ENCODE assay signal across 8 cellular contexts in genomic region chr1:42035830-42036604, GRCh38.
DNase-seq lines count a peak whose midpoint lies in the region; ATAC-seq and TF ChIP-seq lines count a peak whose summit lies in the region.

No MANE protein-coding gene starts in this region.

- H3K36me3 ChIP-seq in right atrium auricular region (no peaks in the 10 kb centered on the region), prostate gland (no peaks in the 10 kb centered on the region), urinary bladder (ENCODE audit: insufficient read depth) (no peaks in the 10 kb centered on the region)

- H3K9me3 ChIP-seq in right atrium auricular region (no peaks in the 10 kb centered on the region), prostate gland (no peaks in the 10 kb centered on the region)

- TF ChIP-seq POLR2A in prostate gland (IDR thresholded peaks at IDR 0.05): peak; percentile 46

- H3K27me3 ChIP-seq in right atrium auricular region (no peaks in the 10 kb centered on the region), prostate gland (replicated peaks; ENCODE audit: insufficient read depth) (no peaks in the 10 kb centered on the region)

- intact Hi-C loops in prostate gland (cut with DNase I): loop anchor here (5.0 to 10.0 kb wide), 2 partner anchors 139 to 374 kb away; no protein-coding TSS in a partner anchor

- H3K4me3 ChIP-seq in right atrium auricular region (peak overlapping the region; percentile 59 to 89), prostate gland (peak overlapping the region; percentile 70 to 96), urinary bladder (ENCODE audit: low read depth, low read length) (peak overlapping the region; percentile 84)

- peak overlapping the region; percentile 63 to 84 for H3K27ac ChIP-seq in right atrium auricular region
- H3K27ac ChIP-seq in prostate gland: peak overlapping the region; percentile 78 to 85
- peak overlapping the region; percentile 29 for H3K27ac ChIP-seq in urinary bladder (ENCODE audit: low read depth)

- DNase-seq in NCI-H1436 treated with DMSO at 0.1 percent for 48 hours (lab: John Stamatoyannopoulos, UW) (peak; percentile 59), T-helper 1 cell (peak; percentile 94 to 98 (median 97)), amygdala (lab: John Stamatoyannopoulos, UW) (peak; percentile 33 to 97 (median 90)), right atrium auricular region (ENCODE audit: low spot score) (peak; percentile 95), prostate gland (ENCODE audit: low spot score) (peak; percentile 95)

- WGBS in prostate gland: 3% methylated on average over 35 of the region's 60 CpGs
- WGBS in urinary bladder: 1% methylated on average over 60 of the region's 60 CpGs

- peak; percentile 65 for ATAC-seq in GM18499 (IDR thresholded peaks at IDR 0.05; ENCODE audit: insufficient read depth, unreplicated experiment)
- ATAC-seq in HG02884 (IDR thresholded peaks at IDR 0.05; ENCODE audit: unreplicated experiment): peak; percentile 83

- H3K4me1 ChIP-seq in right atrium auricular region (peaks cover 0 to 13% of the 10 kb centered on the region in 2 donors), prostate gland (replicated peaks) (no peaks in the 10 kb centered on the region), urinary bladder (ENCODE audit: insufficient read depth) (no peaks in the 10 kb centered on the region)

- TF ChIP-seq CTCF in right atrium auricular region (IDR thresholded peaks at IDR 0.05) (no peak), prostate gland (IDR thresholded peaks at IDR 0.05) (no peak)

Comparison
In these comparisons a context has a peak if more than half of its experiments do, and no peak if none do; other contexts are left out.
1. Peak in every context shown above with its lines: DNase-seq, ATAC-seq, H3K4me3 ChIP-seq and H3K27ac ChIP-seq.
2. H3K27ac ChIP-seq: peak in every context shown above with its lines; median percentile 82 in prostate gland; 74 in right atrium auricular region; 29 in urinary bladder.